Comparison of ENCODE assay signal across 39 cellular contexts in the genomic region with DNA sequence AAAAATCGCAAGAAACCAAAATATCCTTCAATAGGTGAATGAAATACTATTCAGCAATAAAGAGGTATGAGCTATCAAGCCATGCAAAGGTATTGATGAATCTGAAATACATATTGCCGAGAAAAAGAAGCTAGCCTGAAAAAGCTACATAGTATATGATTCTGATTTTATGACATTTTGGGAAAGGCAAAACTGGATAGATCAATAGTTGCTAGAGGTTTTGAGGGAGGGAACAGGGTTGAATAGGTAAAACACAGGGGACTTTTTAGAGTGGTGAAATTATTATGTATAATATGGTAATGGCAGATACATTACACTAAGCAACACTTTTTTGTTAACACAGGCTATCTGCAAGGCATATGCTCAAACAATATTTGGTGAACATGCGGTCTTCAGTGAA.
"Had no signal": no experiment of that assay in that cellular context is flagged by ENCODE, and none has a peak within 500 bp of the region (broad histone marks: within the 10 kb centered on the region; RNA-seq: fewer than 3 reads in every experiment).

No MANE protein-coding gene starts in this region.

- H3K27ac Mint-ChIP-seq: activated naive CD4-positive, alpha-beta T cell treated with anti-CD3 and anti-CD28 coated beads for 36 hours; activated naive CD4-positive, alpha-beta T cell treated with anti-CD3 and anti-CD28 coated beads, Interleukin-2, amount 10 ng/mL, durations not matched to agents 7 days and 5 days; activated naive CD4-positive, alpha-beta T cell treated with anti-CD3 and anti-CD28 coated beads, Interleukin-2, amount 50 U/mL, for 24 hours; activated naive CD4-positive, alpha-beta T cell treated with anti-CD3 and anti-CD28 coated beads, Interleukin-2, amount 50 U/mL, for 72 hours; activated naive CD8-positive, alpha-beta T cell; activated naive CD8-positive, alpha-beta T cell treated with anti-CD3 and anti-CD28 coated beads for 36 hours; activated naive CD8-positive, alpha-beta T cell treated with anti-CD3 and anti-CD28 coated beads, Interleukin-2, amount 10 ng/mL, durations not matched to agents 7 days and 5 days; activated naive CD8-positive, alpha-beta T cell treated with anti-CD3 and anti-CD28 coated beads, Interleukin-2, amount 50 U/mL, for 24 hours; activated T-cell treated with anti-CD3 and anti-CD28 coated beads, Interleukin-2, amount 50 U/mL, for 24 hours; activated T-cell treated with anti-CD3 and anti-CD28 coated beads, Interleukin-2, amount 50 U/mL, for 72 hours; activated T-helper 1 cell treated with anti-CD3 and anti-CD28 coated beads, Interleukin-12 subunit alpha, Interleukin-12 subunit beta, Interleukin-2, Interleukin-4 antibody, amounts not matched to agents 30 ng/mL and 10 ng/mL and 1 ng/mL, durations not matched to agents 14 hours and 24 hours and 36 hours; activated T-helper 17 cell treated with anti-CD3 and anti-CD28 coated beads, Interleukin-2, amount 50 U/mL, for 72 hours; activated T-helper 2 cell treated with anti-CD3 and anti-CD28 coated beads, Interferon-gamma antibody, Interleukin-2, Interleukin-4, amounts not matched to agents 10 μg/mL and 5 μg/mL and 100 μg/mL, durations not matched to agents 14 hours and 24 hours and 36 hours; brain had no signal

- H3K4me3 Mint-ChIP-seq: activated naive CD4-positive, alpha-beta T cell treated with anti-CD3 and anti-CD28 coated beads for 36 hours; activated naive CD4-positive, alpha-beta T cell treated with anti-CD3 and anti-CD28 coated beads, Interleukin-2, amount 10 ng/mL, durations not matched to agents 7 days and 5 days; activated naive CD4-positive, alpha-beta T cell treated with anti-CD3 and anti-CD28 coated beads, Interleukin-2, amount 50 U/mL, for 24 hours; activated naive CD8-positive, alpha-beta T cell; activated naive CD8-positive, alpha-beta T cell treated with anti-CD3 and anti-CD28 coated beads for 36 hours; activated naive CD8-positive, alpha-beta T cell treated with anti-CD3 and anti-CD28 coated beads, Interleukin-2, amount 10 ng/mL, durations not matched to agents 7 days and 5 days; activated naive CD8-positive, alpha-beta T cell treated with anti-CD3 and anti-CD28 coated beads, Interleukin-2, amount 50 U/mL, for 24 hours; activated T-cell treated with anti-CD3 and anti-CD28 coated beads, Interleukin-2, amount 50 U/mL, for 24 hours; activated T-cell treated with anti-CD3 and anti-CD28 coated beads, Interleukin-2, amount 50 U/mL, for 4 hours; activated T-cell treated with anti-CD3 and anti-CD28 coated beads, Interleukin-2, amount 50 U/mL, for 72 hours; activated T-helper 1 cell treated with anti-CD3 and anti-CD28 coated beads, Interleukin-12 subunit alpha, Interleukin-12 subunit beta, Interleukin-2, Interleukin-4 antibody, amounts not matched to agents 30 ng/mL and 10 ng/mL and 1 ng/mL, durations not matched to agents 14 hours and 24 hours and 36 hours; activated T-helper 17 cell treated with anti-CD3 and anti-CD28 coated beads, Interleukin-2, amount 50 U/mL, for 72 hours; brain; central memory CD8-positive, alpha-beta T cell had no signal

- H3K4me1 ChIP-seq: adrenal gland, ascending aorta, body of pancreas, breast epithelium had no signal

- FAIRE-seq: astrocyte, bronchial epithelial cell had no signal

- H3K27me3 Mint-ChIP-seq: activated naive CD4-positive, alpha-beta T cell treated with anti-CD3 and anti-CD28 coated beads, Interleukin-2, amount 10 ng/mL, durations not matched to agents 7 days and 5 days; activated naive CD4-positive, alpha-beta T cell treated with anti-CD3 and anti-CD28 coated beads, Interleukin-2, amount 50 U/mL, for 24 hours; activated naive CD8-positive, alpha-beta T cell; activated naive CD8-positive, alpha-beta T cell treated with anti-CD3 and anti-CD28 coated beads for 36 hours; activated naive CD8-positive, alpha-beta T cell treated with anti-CD3 and anti-CD28 coated beads, Interleukin-2, amount 10 ng/mL, durations not matched to agents 7 days and 5 days; activated naive CD8-positive, alpha-beta T cell treated with anti-CD3 and anti-CD28 coated beads, Interleukin-2, amount 50 U/mL, for 24 hours; activated T-cell treated with anti-CD3 and anti-CD28 coated beads, Interleukin-2, amount 50 U/mL, for 24 hours; activated T-helper 17 cell treated with anti-CD3 and anti-CD28 coated beads, Interleukin-2, amount 50 U/mL, for 72 hours; brain; central memory CD8-positive, alpha-beta T cell had no signal

- H3K4me3 ChIP-seq: adrenal gland, ascending aorta, body of pancreas, breast epithelium, cardiac muscle cell had no signal

- DNase-seq: activated effector memory CD4-positive, alpha-beta T cell treated with anti-CD3 and anti-CD28 coated beads, Interleukin-2, amount 50 U/mL, for 16 hours; activated effector memory CD4-positive, alpha-beta T cell treated with Interleukin-2 at 50 U/mL for 16 hours; activated gamma-delta T cell; activated gamma-delta T cell treated with Interleukin-2 at 50 U/mL for 16 hours; activated naive CD4-positive, alpha-beta T cell; activated naive CD4-positive, alpha-beta T cell treated with anti-CD3 and anti-CD28 coated beads for 36 hours; activated naive CD4-positive, alpha-beta T cell treated with anti-CD3 and anti-CD28 coated beads, Interleukin-2, amount 10 ng/mL, durations not matched to agents 7 days and 5 days; activated naive CD4-positive, alpha-beta T cell treated with anti-CD3 and anti-CD28 coated beads, Interleukin-2, amount 50 U/mL, for 16 hours; activated naive CD4-positive, alpha-beta T cell treated with Interleukin-2 at 50 U/mL for 16 hours; activated naive CD8-positive, alpha-beta T cell treated with anti-CD3 and anti-CD28 coated beads for 36 hours; activated naive CD8-positive, alpha-beta T cell treated with anti-CD3 and anti-CD28 coated beads, Interleukin-2, amount 10 ng/mL, durations not matched to agents 7 days and 5 days; activated naive CD8-positive, alpha-beta T cell treated with anti-CD3 and anti-CD28 coated beads, Interleukin-2, amount 50 U/mL, for 24 hours; activated T-cell treated with anti-CD3 and anti-CD28 coated beads, Interleukin-2, amount 50 U/mL, for 24 hours; activated T-cell treated with anti-CD3 and anti-CD28 coated beads, Interleukin-2, amount 50 U/mL, for 4 hours; activated T-cell treated with anti-CD3 and anti-CD28 coated beads, Interleukin-2, amount 50 U/mL, for 48 hours; activated T-cell treated with anti-CD3 and anti-CD28 coated beads, Interleukin-2, amount 50 U/mL, for 72 hours; adrenal gland; amniotic stem cell; amygdala; anterior cingulate cortex; aorta; body of pancreas; brain microvascular endothelial cell; caudate nucleus; central memory CD4-positive, alpha-beta T cell; cerebellar nuclear complex had no signal

- H3K36me3 ChIP-seq: adrenal gland, ascending aorta, brain microvascular endothelial cell, breast epithelium, cardiac muscle cell had no signal

- H3K4me1 Mint-ChIP-seq: activated naive CD4-positive, alpha-beta T cell treated with anti-CD3 and anti-CD28 coated beads, Interleukin-2, amount 10 ng/mL, durations not matched to agents 7 days and 5 days; activated naive CD4-positive, alpha-beta T cell treated with anti-CD3 and anti-CD28 coated beads, Interleukin-2, amount 50 U/mL, for 24 hours; activated naive CD8-positive, alpha-beta T cell treated with anti-CD3 and anti-CD28 coated beads for 36 hours; activated naive CD8-positive, alpha-beta T cell treated with anti-CD3 and anti-CD28 coated beads, Interleukin-2, amount 10 ng/mL, durations not matched to agents 7 days and 5 days; activated naive CD8-positive, alpha-beta T cell treated with anti-CD3 and anti-CD28 coated beads, Interleukin-2, amount 50 U/mL, for 24 hours; activated T-helper 17 cell treated with anti-CD3 and anti-CD28 coated beads, Interleukin-2, amount 50 U/mL, for 72 hours; central memory CD8-positive, alpha-beta T cell had no signal

- H3K36me3 Mint-ChIP-seq: activated naive CD4-positive, alpha-beta T cell treated with anti-CD3 and anti-CD28 coated beads, Interleukin-2, amount 10 ng/mL, durations not matched to agents 7 days and 5 days; activated naive CD4-positive, alpha-beta T cell treated with anti-CD3 and anti-CD28 coated beads, Interleukin-2, amount 50 U/mL, for 24 hours; activated naive CD4-positive, alpha-beta T cell treated with anti-CD3 and anti-CD28 coated beads, Interleukin-2, amount 50 U/mL, for 72 hours; activated naive CD8-positive, alpha-beta T cell; activated naive CD8-positive, alpha-beta T cell treated with anti-CD3 and anti-CD28 coated beads for 36 hours; activated naive CD8-positive, alpha-beta T cell treated with anti-CD3 and anti-CD28 coated beads, Interleukin-2, amount 10 ng/mL, durations not matched to agents 7 days and 5 days; brain had no signal

- H3K9me3 Mint-ChIP-seq: activated naive CD4-positive, alpha-beta T cell treated with anti-CD3 and anti-CD28 coated beads, Interleukin-2, amount 10 ng/mL, durations not matched to agents 7 days and 5 days; activated naive CD8-positive, alpha-beta T cell treated with anti-CD3 and anti-CD28 coated beads for 36 hours; activated naive CD8-positive, alpha-beta T cell treated with anti-CD3 and anti-CD28 coated beads, Interleukin-2, amount 10 ng/mL, durations not matched to agents 7 days and 5 days; activated naive CD8-positive, alpha-beta T cell treated with anti-CD3 and anti-CD28 coated beads, Interleukin-2, amount 50 U/mL, for 24 hours; activated T-cell treated with anti-CD3 and anti-CD28 coated beads, Interleukin-2, amount 50 U/mL, for 24 hours; activated T-cell treated with anti-CD3 and anti-CD28 coated beads, Interleukin-2, amount 50 U/mL, for 4 hours; activated T-helper 1 cell treated with anti-CD3 and anti-CD28 coated beads, Interleukin-12 subunit alpha, Interleukin-12 subunit beta, Interleukin-2, Interleukin-4 antibody, amounts not matched to agents 30 ng/mL and 10 ng/mL and 1 ng/mL, durations not matched to agents 14 hours and 24 hours and 36 hours; activated T-helper 2 cell treated with anti-CD3 and anti-CD28 coated beads, Interferon-gamma antibody, Interleukin-2, Interleukin-4, amounts not matched to agents 10 μg/mL and 5 μg/mL and 100 μg/mL, durations not matched to agents 14 hours and 24 hours and 36 hours; brain had no signal

- H3K27ac ChIP-seq: adrenal gland, ascending aorta, body of pancreas, brain microvascular endothelial cell, breast epithelium, cardiac muscle cell had no signal

- H3K27me3 ChIP-seq: adrenal gland, ascending aorta, body of pancreas, brain microvascular endothelial cell had no signal

- H3K9me3 ChIP-seq: adrenal gland, ascending aorta, body of pancreas, breast epithelium had no signal
